Comparison of ENCODE assay signal across 22 cellular contexts in genomic region chr10:17100586-17100985, GRCh38. TPM values are rescaled to one million over a fixed set of nuclear protein-coding genes. Genes with fewer than 3 reads are reported as not detected.
DNase-seq lines count a peak whose midpoint lies in the region; ATAC-seq and TF ChIP-seq lines count a peak whose summit lies in the region.
"Had no signal": no experiment of that assay in that cellular context is flagged by ENCODE, and none has a peak within 500 bp of the region (broad histone marks: within the 10 kb centered on the region; RNA-seq: fewer than 3 reads in every experiment).

No MANE protein-coding gene starts in this region.

- no peaks in the 10 kb centered on the region for H3K36me3 Mint-ChIP-seq in activated CD4-positive, alpha-beta T cell treated with anti-CD3 and anti-CD28 coated beads, Interleukin-2, amount 10 ng/mL, durations not matched to agents 24 days and 14 days (ENCODE audit: low read depth)

- dilution Hi-C loops in mammary epithelial cell (cut with HindIII; ENCODE audit: low sequenced_read_pairs): no loop called here

- no peak for TF ChIP-seq CTCF in mammary epithelial cell (conservative IDR thresholded peaks at IDR 0.05 in 1 of 2, IDR thresholded peaks at IDR 0.05 in 1 of 2; ENCODE audit: extremely low read depth in 1 of 2, insufficient read depth in 1 of 2, low read depth in 1 of 2, low read length in 2 of 2)

- DNase-seq in HT-29 (ENCODE audit: low spot score): peak; percentile 25
- peak; percentile 71 for DNase-seq in mammary epithelial cell
- DNase-seq in lung microvascular endothelial cell (ENCODE audit: low read depth in 2 of 2): peak; percentile 34 to 64
- DNase-seq in activated CD4-positive, alpha-beta T cell treated with anti-CD3 and anti-CD28 coated beads for 48 hours: no peak
- DNase-seq in activated CD4-positive, alpha-beta T cell treated with anti-CD3 and anti-CD28 coated beads, Interleukin-2, amount 10 ng/mL, durations not matched to agents 24 days and 14 days: no peak
- DNase-seq: activated CD8-positive, alpha-beta memory T cell treated with anti-CD3 and anti-CD28 coated beads, Interleukin-2, amount 10 ng/mL, durations not matched to agents 7 days and 5 days; activated naive CD4-positive, alpha-beta T cell treated with anti-CD3 and anti-CD28 coated beads, Interleukin-2, amount 10 ng/mL, durations not matched to agents 7 days and 5 days; erythroblast; gastrocnemius medialis; kidney glomerular epithelial cell; naive thymus-derived CD8-positive, alpha-beta T cell; NCI-H146; NCI-H526; T-cell; uterus had no signal

- H3K9ac ChIP-seq in mammary epithelial cell (ENCODE audit: insufficient read depth, low read length): no peak overlapping the region
- H3K9ac ChIP-seq: BLaER1 treated with 17β-estradiol and CSF1 and Interleukin-3, amounts not matched to agents 10 nM and 100 nM; parathyroid adenoma had no signal

- H3K4me2 ChIP-seq in mammary epithelial cell (ENCODE audit: insufficient read depth, low read depth, low read length): no peak overlapping the region
- H3K4me2 ChIP-seq: BLaER1 treated with 17β-estradiol and CSF1 and Interleukin-3, amounts not matched to agents 10 nM and 100 nM had no signal

- H3K27me3 ChIP-seq in ACC112 (ENCODE audit: insufficient read depth, low read length) (no peaks in the 10 kb centered on the region), mammary epithelial cell (ENCODE audit: insufficient read depth, low read length) (no peaks in the 10 kb centered on the region)
- H3K27me3 ChIP-seq: BLaER1 treated with 17β-estradiol and CSF1 and Interleukin-3, amounts not matched to agents 10 nM and 100 nM; gastrocnemius medialis; suprapubic skin; uterus had no signal

- ATAC-seq in HG02885 (IDR thresholded peaks at IDR 0.05; ENCODE audit: poor library complexity, unreplicated experiment): no peak
- ATAC-seq in HG03039 (IDR thresholded peaks at IDR 0.05; ENCODE audit: unreplicated experiment): no peak
- ATAC-seq: activated CD8-positive, alpha-beta memory T cell treated with anti-CD3 and anti-CD28 coated beads, Interleukin-2, amount 10 ng/mL, durations not matched to agents 7 days and 5 days; gastrocnemius medialis; naive thymus-derived CD8-positive, alpha-beta T cell; T-cell had no signal

- H3K4me1 ChIP-seq in ACC112 (ENCODE audit: control insufficient read depth, insufficient read depth, low read length, unreplicated experiment): no peaks in the 10 kb centered on the region
- peaks cover 6% of the 10 kb centered on the region for H3K4me1 ChIP-seq in mammary epithelial cell (ENCODE audit: insufficient read depth, low read length)
- H3K4me1 ChIP-seq: BLaER1 treated with 17β-estradiol and CSF1 and Interleukin-3, amounts not matched to agents 10 nM and 100 nM; gastrocnemius medialis; parathyroid adenoma; suprapubic skin; uterus had no signal

- H3K4me1 Mint-ChIP-seq in activated CD4-positive, alpha-beta T cell treated with anti-CD3 and anti-CD28 coated beads, Interleukin-2, amount 10 ng/mL, durations not matched to agents 24 days and 14 days: peaks cover 2% of the 10 kb centered on the region
- H3K4me1 Mint-ChIP-seq: activated CD8-positive, alpha-beta memory T cell treated with anti-CD3 and anti-CD28 coated beads, Interleukin-2, amount 10 ng/mL, durations not matched to agents 7 days and 5 days; activated naive CD4-positive, alpha-beta T cell treated with anti-CD3 and anti-CD28 coated beads, Interleukin-2, amount 10 ng/mL, durations not matched to agents 7 days and 5 days; central memory CD8-positive, alpha-beta T cell; naive thymus-derived CD8-positive, alpha-beta T cell; T-cell had no signal

- WGBS in mammary epithelial cell (ENCODE audit: low coverage, missing lambda C conversion rate): 49% methylated on average over 9 of the region's 9 CpGs

- H3K4me3 Mint-ChIP-seq in activated CD4-positive, alpha-beta T cell treated with anti-CD3 and anti-CD28 coated beads, Interleukin-2, amount 10 ng/mL, durations not matched to agents 24 days and 14 days: no peak overlapping the region
- H3K4me3 Mint-ChIP-seq: activated CD8-positive, alpha-beta memory T cell treated with anti-CD3 and anti-CD28 coated beads, Interleukin-2, amount 10 ng/mL, durations not matched to agents 7 days and 5 days; activated naive CD4-positive, alpha-beta T cell treated with anti-CD3 and anti-CD28 coated beads, Interleukin-2, amount 10 ng/mL, durations not matched to agents 7 days and 5 days; central memory CD8-positive, alpha-beta T cell; naive thymus-derived CD8-positive, alpha-beta T cell; T-cell had no signal

- intact Hi-C loops in mammary epithelial cell (cut with micrococcal nuclease): no loop called here
- intact Hi-C loops in activated CD4-positive, alpha-beta T cell treated with anti-CD3 and anti-CD28 coated beads, Interleukin-2, amount 10 ng/mL, durations not matched to agents 24 days and 14 days (cut with micrococcal nuclease): no loop called here

- H3K4me3 ChIP-seq in ACC112 (ENCODE audit: low read depth, low read length) (no peak overlapping the region), mammary epithelial cell (replicated peaks in 1 of 3; ENCODE audit: insufficient read depth in 1 of 3, low read depth in 2 of 3, low read length in 3 of 3) (no peak overlapping the region)
- H3K4me3 ChIP-seq: BLaER1 treated with 17β-estradiol and CSF1 and Interleukin-3, amounts not matched to agents 10 nM and 100 nM; gastrocnemius medialis; suprapubic skin; uterus had no signal

- no peaks in the 10 kb centered on the region for H3K79me2 ChIP-seq in ACC112 (ENCODE audit: control insufficient read depth, insufficient read depth, low read length, unreplicated experiment)
- H3K79me2 ChIP-seq in mammary epithelial cell (ENCODE audit: insufficient read depth, low read length): no peaks in the 10 kb centered on the region
- H3K79me2 ChIP-seq: parathyroid adenoma had no signal

- no TSS peak for BruUV-seq in mammary epithelial cell (replicated peaks; lab: Mats Ljungman, UMichigan)

- H3K36me3 ChIP-seq in ACC112 (ENCODE audit: insufficient read depth, low read length) (no peaks in the 10 kb centered on the region; the same call in 1 of the 2 replicates), mammary epithelial cell (ENCODE audit: insufficient read depth, low read length) (no peaks in the 10 kb centered on the region)
- H3K36me3 ChIP-seq: BLaER1 treated with 17β-estradiol and CSF1 and Interleukin-3, amounts not matched to agents 10 nM and 100 nM; gastrocnemius medialis; suprapubic skin; uterus had no signal

- peaks cover 2% of the 10 kb centered on the region for H3K27me3 Mint-ChIP-seq in activated CD4-positive, alpha-beta T cell treated with anti-CD3 and anti-CD28 coated beads, Interleukin-2, amount 10 ng/mL, durations not matched to agents 24 days and 14 days
- H3K27me3 Mint-ChIP-seq: activated CD8-positive, alpha-beta memory T cell treated with anti-CD3 and anti-CD28 coated beads, Interleukin-2, amount 10 ng/mL, durations not matched to agents 7 days and 5 days; activated naive CD4-positive, alpha-beta T cell treated with anti-CD3 and anti-CD28 coated beads, Interleukin-2, amount 10 ng/mL, durations not matched to agents 7 days and 5 days; central memory CD8-positive, alpha-beta T cell; naive thymus-derived CD8-positive, alpha-beta T cell; T-cell had no signal

- H3K9me3 Mint-ChIP-seq in activated CD4-positive, alpha-beta T cell treated with anti-CD3 and anti-CD28 coated beads, Interleukin-2, amount 10 ng/mL, durations not matched to agents 24 days and 14 days: no peaks in the 10 kb centered on the region
- H3K9me3 Mint-ChIP-seq: central memory CD8-positive, alpha-beta T cell; T-cell had no signal

- H3K9me3 ChIP-seq in mammary epithelial cell (replicated peaks; ENCODE audit: insufficient read depth, low read length): no peaks in the 10 kb centered on the region
- H3K9me3 ChIP-seq: BLaER1 treated with 17β-estradiol and CSF1 and Interleukin-3, amounts not matched to agents 10 nM and 100 nM; gastrocnemius medialis; suprapubic skin; uterus had no signal

- in situ Hi-C loops in mammary epithelial cell (cut with MboI; ENCODE audit: low sequenced_read_pairs in 2 of 2): no loop called here

- peak overlapping the region; percentile 86 for H2AFZ ChIP-seq in ACC112 (ENCODE audit: low read length, unreplicated experiment)
- H2AFZ ChIP-seq in mammary epithelial cell (ENCODE audit: low read depth, low read length): peak overlapping the region; percentile 64
- H2AFZ ChIP-seq: parathyroid adenoma had no signal

- H3K27ac Mint-ChIP-seq in activated CD4-positive, alpha-beta T cell treated with anti-CD3 and anti-CD28 coated beads, Interleukin-2, amount 10 ng/mL, durations not matched to agents 24 days and 14 days: no peak overlapping the region
- H3K27ac Mint-ChIP-seq: activated CD8-positive, alpha-beta memory T cell treated with anti-CD3 and anti-CD28 coated beads, Interleukin-2, amount 10 ng/mL, durations not matched to agents 7 days and 5 days; activated naive CD4-positive, alpha-beta T cell treated with anti-CD3 and anti-CD28 coated beads, Interleukin-2, amount 10 ng/mL, durations not matched to agents 7 days and 5 days had no signal

- H4K20me1 ChIP-seq in mammary epithelial cell (ENCODE audit: insufficient read depth, low read length): no peaks in the 10 kb centered on the region
- H4K20me1 ChIP-seq: BLaER1 treated with 17β-estradiol and CSF1 and Interleukin-3, amounts not matched to agents 10 nM and 100 nM had no signal

- CTCF ChIA-PET in mammary epithelial cell (lab: Charles Lee; ENCODE audit: low non-redundant PET): no interaction called here

- H3K27ac ChIP-seq in ACC112 (ENCODE audit: low read depth, low read length): no peak overlapping the region
- no peak overlapping the region for H3K27ac ChIP-seq in mammary epithelial cell (ENCODE audit: insufficient read depth, low read depth, low read length)
- H3K27ac ChIP-seq: BLaER1 treated with 17β-estradiol and CSF1 and Interleukin-3, amounts not matched to agents 10 nM and 100 nM; parathyroid adenoma; suprapubic skin had no signal

RNA-seq across cellular contexts. Expression of gene CUBN, which starts 29.0 kb away (rescaled TPM):
- total RNA-seq in HT-29 (2014; rRNA removed; shearing (Covaris generic)): under 0.01 TPM in 1 of 2 replicates, not detected in the other
- total RNA-seq in mammary epithelial cell (under 1 TPM; 0.28 to 0.67 TPM), lung microvascular endothelial cell (3.1 and 4.2 TPM in 2 replicates)
- polyA plus RNA-seq in mammary epithelial cell: 0.06 TPM
- 0.36 TPM for polyA minus RNA-seq in mammary epithelial cell
- total RNA-seq in activated CD4-positive, alpha-beta T cell treated with anti-CD3 and anti-CD28 coated beads, Interleukin-2, amount 10 ng/mL, durations not matched to agents 24 days and 14 days: 0.07 and 0.40 TPM in 2 replicates

Comparison
In these comparisons a context has a peak if more than half of its experiments do, and no peak if none do; other contexts are left out.
1. DNase-seq: peak in HT-29 (single experiment), mammary epithelial cell (single experiment) and lung microvascular endothelial cell (2 of 2); none in activated CD4-positive, alpha-beta T cell treated with anti-CD3 and anti-CD28 coated beads for 48 hours (single experiment) and activated CD4-positive, alpha-beta T cell treated with anti-CD3 and anti-CD28 coated beads, Interleukin-2, amount 10 ng/mL, durations not matched to agents 24 days and 14 days (single experiment).